1 cellular context compared by ENCODE assay signal in the genomic region with DNA sequence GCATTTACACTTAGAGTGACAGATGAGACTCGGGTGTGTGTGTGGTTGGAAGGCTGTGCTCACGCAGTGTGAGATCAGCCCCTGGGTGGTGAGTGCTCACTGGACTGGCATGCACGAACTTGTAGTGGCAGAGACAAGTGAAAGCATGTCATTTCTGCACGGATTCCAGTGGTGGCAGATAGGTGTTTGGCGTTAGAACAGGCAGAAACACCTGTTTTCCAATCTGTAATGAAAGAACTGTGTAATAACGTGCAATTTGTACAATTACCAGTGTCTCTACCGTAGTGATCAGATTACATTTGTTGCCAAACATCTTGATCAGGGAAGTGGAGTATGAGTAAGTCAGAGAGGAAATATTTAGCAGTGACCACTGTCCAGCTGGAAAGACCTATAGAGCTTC.
TF ChIP-seq lines count a peak whose summit lies in the region.

No MANE protein-coding gene starts in this region.

TF ChIP-seq in SK-N-SH, 30 proteins besides CTCF, POLR2A, EP300 and RAD21 (continued from another document):
- no peak for TF ChIP-seq SMC3 (IDR thresholded peaks at IDR 0.05; ENCODE audit: low read depth, low read length)
- no peak for TF ChIP-seq MEF2A (IDR thresholded peaks at IDR 0.05; ENCODE audit: borderline replicate concordance, low read depth)
- TF ChIP-seq TEAD4 (IDR thresholded peaks at IDR 0.05; ENCODE audit: borderline replicate concordance, insufficient read depth), result no peak
- no peak for TF ChIP-seq RXRA (IDR thresholded peaks at IDR 0.05; ENCODE audit: borderline replicate concordance, low read depth)
- TF ChIP-seq, protein P1, sequence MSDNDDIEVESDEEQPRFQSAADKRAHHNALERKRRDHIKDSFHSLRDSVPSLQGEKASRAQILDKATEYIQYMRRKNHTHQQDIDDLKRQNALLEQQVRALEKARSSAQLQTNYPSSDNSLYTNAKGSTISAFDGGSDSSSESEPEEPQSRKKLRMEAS (IDR thresholded peaks at IDR 0.05; ENCODE audit: low read depth), result no peak
- TF ChIP-seq SIN3A (IDR thresholded peaks at IDR 0.05; ENCODE audit: borderline replicate concordance, low read depth, low read length), result no peak
- no peak for TF ChIP-seq YY1 (IDR thresholded peaks at IDR 0.05; ENCODE audit: low read depth)
- no peak for TF ChIP-seq TCF12 (IDR thresholded peaks at IDR 0.05)
- no peak for TF ChIP-seq RFX5 (IDR thresholded peaks at IDR 0.05; ENCODE audit: low read length)
- no peak for TF ChIP-seq FOXJ3 (CRISPR knock-in tag; IDR thresholded peaks at IDR 0.05)
- TF ChIP-seq GABPA (IDR thresholded peaks at IDR 0.05; ENCODE audit: low read depth), result no peak
- TF ChIP-seq ELF1 (IDR thresholded peaks at IDR 0.05), result no peak
- TF ChIP-seq FOXM1 (IDR thresholded peaks at IDR 0.05; ENCODE audit: low read depth), result no peak
TF ChIP-seq in SK-N-SH: peak in this region for 0.
